ENCODE assay signal across 8 cellular contexts in the genomic region with DNA sequence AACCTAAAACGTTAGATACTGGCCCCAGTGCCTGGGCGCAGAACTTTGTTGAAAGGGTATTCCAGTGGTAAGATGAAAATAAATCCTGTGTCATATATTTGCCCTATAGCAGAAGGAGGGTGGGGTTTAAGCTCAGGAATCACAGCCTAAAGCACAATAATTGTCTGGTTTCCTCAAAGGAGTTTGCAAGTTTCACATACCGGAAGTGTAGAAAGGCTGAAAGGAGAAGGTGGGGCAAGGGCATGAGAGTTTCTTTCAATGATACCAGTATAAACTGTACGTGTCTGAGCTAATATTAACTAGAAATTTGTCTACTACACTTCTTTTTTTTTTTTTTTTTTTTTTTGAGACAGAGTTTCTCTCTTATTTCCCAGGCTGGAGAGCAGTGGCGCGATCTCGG.
DNase-seq lines count a peak whose midpoint lies in the region; ATAC-seq, FAIRE-seq and TF ChIP-seq lines count a peak whose summit lies in the region.
"Not testable (repeated sequence)": the region's sequence is repeated elsewhere in the genome, so short reads cannot be mapped to it uniquely, and the experiment has no call there.

No MANE protein-coding gene starts in this region.

- DNase-seq in Caki2 (ENCODE audit: low read depth) (peak; percentile 28), RCC 7860 (ENCODE audit: low spot score) (peak; percentile 24), foreskin keratinocyte (peak in 1 of 2 donors; percentile 4)
- DNase-seq in naive thymus-derived CD4-positive, alpha-beta T cell, result not testable (repeated sequence)

- H3K36me3 Mint-ChIP-seq in naive thymus-derived CD4-positive, alpha-beta T cell, result not testable (repeated sequence)

- H3K27me3 ChIP-seq in foreskin keratinocyte; naive thymus-derived CD4-positive, alpha-beta T cell (ENCODE audit: control insufficient read depth in 2 of 2, insufficient read depth in 2 of 2, low read length in 2 of 2): not testable (repeated sequence)

- not testable (repeated sequence) for H3K4me1 Mint-ChIP-seq in naive thymus-derived CD4-positive, alpha-beta T cell

- H3K36me3 ChIP-seq in naive thymus-derived CD4-positive, alpha-beta T cell (ENCODE audit: control insufficient read depth in 2 of 3, insufficient read depth in 3 of 3, low read length in 3 of 3), result not testable (repeated sequence)

- H3K9me3 Mint-ChIP-seq in naive thymus-derived CD4-positive, alpha-beta T cell, result not testable (repeated sequence)

- H3K27me3 Mint-ChIP-seq in naive thymus-derived CD4-positive, alpha-beta T cell, result not testable (repeated sequence)

- not testable (repeated sequence) for TF ChIP-seq CTCF in foreskin keratinocyte (conservative IDR thresholded peaks at IDR 0.05)

- not testable (repeated sequence) for H3K9me3 ChIP-seq in naive thymus-derived CD4-positive, alpha-beta T cell (ENCODE audit: control insufficient read depth in 2 of 3, low read length in 3 of 3)

- H3K4me3 Mint-ChIP-seq in naive thymus-derived CD4-positive, alpha-beta T cell, result not testable (repeated sequence)

- H3K27ac Mint-ChIP-seq in naive thymus-derived CD4-positive, alpha-beta T cell, result peak overlapping the region in 1 of 9 donors; percentile 41

- POLR2A ChIA-PET in naive thymus-derived CD4-positive, alpha-beta T cell (lab: Charles Lee), result not testable (repeated sequence)

- FAIRE-seq in RCC 7860 (lab: Jason Lieb, UNC), result not testable (repeated sequence)

- H3K4me1 ChIP-seq in foreskin keratinocyte; naive thymus-derived CD4-positive, alpha-beta T cell (ENCODE audit: control insufficient read depth in 2 of 2, insufficient read depth in 2 of 2, low read length in 2 of 2): not testable (repeated sequence)

- H3K4me3 ChIP-seq in naive thymus-derived CD4-positive, alpha-beta T cell (ENCODE audit: low read length), result not testable (repeated sequence)

- in situ Hi-C loops in Caki2 (cut with HindIII; ENCODE audit: low pct_unique_long_range_greater_than_20kb, low sequenced_read_pairs), result not testable (repeated sequence)

- H3K27ac ChIP-seq in foreskin keratinocyte; naive thymus-derived CD4-positive, alpha-beta T cell (ENCODE audit: low read depth, low read length): not testable (repeated sequence)

- intact Hi-C loops in naive thymus-derived CD4-positive, alpha-beta T cell (cut with micrococcal nuclease), result not testable (repeated sequence)

- ATAC-seq in GM18861 (IDR thresholded peaks at IDR 0.05; ENCODE audit: unreplicated experiment) (peak; percentile 80), GM21515 (IDR thresholded peaks at IDR 0.05; ENCODE audit: unreplicated experiment) (peak; percentile 51), HG02870 (IDR thresholded peaks at IDR 0.05; ENCODE audit: unreplicated experiment) (peak; percentile 66), HG03460 (IDR thresholded peaks at IDR 0.05; ENCODE audit: unreplicated experiment) (peak; percentile 84), foreskin keratinocyte (peak; percentile 61)
- ATAC-seq in naive thymus-derived CD4-positive, alpha-beta T cell, result peak; percentile 63

- CTCF ChIA-PET in naive thymus-derived CD4-positive, alpha-beta T cell (lab: Charles Lee), result not testable (repeated sequence)
